7 cellular contexts compared by ENCODE assay signal in the genomic region with DNA sequence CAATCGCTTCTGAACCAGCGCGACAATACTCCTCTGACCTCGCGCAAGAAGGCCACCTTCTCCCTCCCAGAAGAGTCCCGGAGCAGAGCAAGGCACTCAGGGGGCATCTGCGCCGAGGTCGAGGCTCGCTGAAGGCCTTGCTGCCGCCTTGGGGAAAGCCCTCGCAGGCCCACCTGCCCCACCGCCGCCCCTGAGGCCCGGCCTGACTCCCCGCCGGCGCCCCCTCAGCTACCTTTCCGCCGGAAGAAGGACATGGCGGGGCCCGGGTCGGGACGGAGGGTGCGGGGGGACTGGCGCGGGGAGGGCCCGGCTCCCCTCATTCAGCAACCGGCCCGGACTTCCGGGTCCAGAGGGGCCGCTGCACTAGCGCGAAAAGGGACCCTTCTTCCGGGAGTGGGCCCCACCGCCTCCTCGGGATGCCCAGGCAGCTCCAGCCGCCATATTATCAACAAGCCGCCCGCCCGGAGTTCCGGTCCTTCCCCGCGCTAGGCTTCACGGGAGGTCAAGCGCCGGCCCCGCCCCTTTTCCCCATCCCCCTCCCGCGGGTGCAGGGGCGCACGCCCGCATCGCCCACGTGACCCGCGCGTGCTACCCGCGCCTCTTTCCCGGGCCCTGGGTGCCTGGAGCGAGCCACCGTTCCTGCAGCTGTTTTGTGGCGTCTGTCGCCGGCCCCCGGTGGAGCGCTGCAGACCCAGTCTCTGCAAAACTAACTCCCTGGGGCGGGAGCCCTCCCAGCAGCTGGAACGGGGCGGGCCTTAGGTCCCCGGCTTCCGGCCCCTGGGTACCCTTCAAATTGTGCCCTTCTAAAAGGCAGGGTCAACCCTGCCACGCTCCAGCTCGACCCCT. TPM values are rescaled to one million over a fixed set of nuclear protein-coding genes. Genes with fewer than 3 reads are reported as not detected.
DNase-seq lines count a peak whose midpoint lies in the region; ATAC-seq and TF ChIP-seq lines count a peak whose summit lies in the region.

A gene with protein sequence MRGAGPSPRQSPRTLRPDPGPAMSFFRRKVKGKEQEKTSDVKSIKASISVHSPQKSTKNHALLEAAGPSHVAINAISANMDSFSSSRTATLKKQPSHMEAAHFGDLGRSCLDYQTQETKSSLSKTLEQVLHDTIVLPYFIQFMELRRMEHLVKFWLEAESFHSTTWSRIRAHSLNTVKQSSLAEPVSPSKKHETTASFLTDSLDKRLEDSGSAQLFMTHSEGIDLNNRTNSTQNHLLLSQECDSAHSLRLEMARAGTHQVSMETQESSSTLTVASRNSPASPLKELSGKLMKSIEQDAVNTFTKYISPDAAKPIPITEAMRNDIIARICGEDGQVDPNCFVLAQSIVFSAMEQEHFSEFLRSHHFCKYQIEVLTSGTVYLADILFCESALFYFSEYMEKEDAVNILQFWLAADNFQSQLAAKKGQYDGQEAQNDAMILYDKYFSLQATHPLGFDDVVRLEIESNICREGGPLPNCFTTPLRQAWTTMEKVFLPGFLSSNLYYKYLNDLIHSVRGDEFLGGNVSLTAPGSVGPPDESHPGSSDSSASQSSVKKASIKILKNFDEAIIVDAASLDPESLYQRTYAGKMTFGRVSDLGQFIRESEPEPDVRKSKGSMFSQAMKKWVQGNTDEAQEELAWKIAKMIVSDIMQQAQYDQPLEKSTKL (minus strand): TSS at position 469 of the 846 bp plus-strand sequence. CDS start 149 bp downstream, at position 320.

- peaks cover 59% of the 10 kb centered on the region for H3K79me2 ChIP-seq in hepatocyte

- H3K9me3 Mint-ChIP-seq in T-helper 2 cell treated with Interferon-gamma antibody and Interleukin-4, amounts not matched to agents 5 μg/mL and 100 μg/mL, for 36 hours: peaks cover 7% of the 10 kb centered on the region

- no peaks in the 10 kb centered on the region for H3K36me3 ChIP-seq in ascending aorta
- H3K36me3 ChIP-seq in hepatocyte (replicated peaks; ENCODE audit: insufficient read depth, low read depth): no peaks in the 10 kb centered on the region

- H3K27ac Mint-ChIP-seq in T-helper 2 cell treated with Interferon-gamma antibody and Interleukin-4, amounts not matched to agents 5 μg/mL and 100 μg/mL, for 36 hours: peak within 1 kb of the TSS; percentile 98

- H3K4me2 ChIP-seq in hepatocyte: peak within 1 kb of the TSS; percentile 94

- H2AFZ ChIP-seq in hepatocyte: peak within 1 kb of the TSS; percentile 95

- no peaks in the 10 kb centered on the region for H3K27me3 Mint-ChIP-seq in T-helper 2 cell treated with Interferon-gamma antibody and Interleukin-4, amounts not matched to agents 5 μg/mL and 100 μg/mL, for 36 hours (ENCODE audit: low read depth)

- H3K9me3 ChIP-seq in ascending aorta (no peaks in the 10 kb centered on the region), hepatocyte (ENCODE audit: low read depth) (no peaks in the 10 kb centered on the region)

- H3K4me3 ChIP-seq in ascending aorta (peak within 1 kb of the TSS; percentile 92 to 96), hepatocyte (peak within 1 kb of the TSS; percentile 92)

- peaks cover 39% of the 10 kb centered on the region for H3K36me3 Mint-ChIP-seq in T-helper 2 cell treated with Interferon-gamma antibody and Interleukin-4, amounts not matched to agents 5 μg/mL and 100 μg/mL, for 36 hours (ENCODE audit: low read depth)

- H3K4me3 Mint-ChIP-seq in T-helper 2 cell treated with Interferon-gamma antibody and Interleukin-4, amounts not matched to agents 5 μg/mL and 100 μg/mL, for 36 hours: peak within 1 kb of the TSS; percentile 98

- H3K4me1 ChIP-seq in ascending aorta (peaks cover 12 to 13% of the 10 kb centered on the region in 2 donors), hepatocyte (ENCODE audit: insufficient read depth) (peaks cover 33% of the 10 kb centered on the region)

- H3K27ac ChIP-seq in ascending aorta: peak within 1 kb of the TSS; percentile 93 to 96
- H3K27ac ChIP-seq in hepatocyte: peak within 1 kb of the TSS; percentile 96

- peak; percentile 79 for DNase-seq in NCI-H1694 (lab: John Stamatoyannopoulos, UW)
- DNase-seq in T-helper 2 cell treated with Interferon-gamma antibody and Interleukin-4, amounts not matched to agents 5 μg/mL and 100 μg/mL, for 36 hours (ENCODE audit: low spot score): peak; percentile 91
- peak; percentile 60 to 95 for DNase-seq in ascending aorta (ENCODE audit: low spot score in 2 of 2)
- DNase-seq in hepatocyte (ENCODE audit: low spot score): peak; percentile 96
- peak; percentile 94 for DNase-seq in retina

- TF ChIP-seq CTCF in ascending aorta (IDR thresholded peaks at IDR 0.05) (no peak), hepatocyte (IDR thresholded peaks at IDR 0.05; ENCODE audit: poor library complexity) (no peak)

- H4K20me1 ChIP-seq in hepatocyte (ENCODE audit: insufficient read depth, poor library complexity, severe bottlenecking): peaks cover 9% of the 10 kb centered on the region

- ATAC-seq in GM18499 (IDR thresholded peaks at IDR 0.05; ENCODE audit: insufficient read depth, unreplicated experiment) (peak; percentile 57), HG02884 (IDR thresholded peaks at IDR 0.05; ENCODE audit: unreplicated experiment) (peak; percentile 66)

- 0% methylated on average over 32 of the region's 75 CpGs for WGBS in hepatocyte (ENCODE audit: low lambda C conversion rate, missing lambda C conversion rate)

- intact Hi-C loops in ascending aorta (cut with DNase I): no loop called here

- no peaks in the 10 kb centered on the region for H3K9me2 ChIP-seq in hepatocyte (replicated peaks; ENCODE audit: insufficient read depth)

- H3K4me1 Mint-ChIP-seq in T-helper 2 cell treated with Interferon-gamma antibody and Interleukin-4, amounts not matched to agents 5 μg/mL and 100 μg/mL, for 36 hours (ENCODE audit: low read depth): peaks cover 32% of the 10 kb centered on the region

- H3K27me3 ChIP-seq in ascending aorta (no peaks in the 10 kb centered on the region), hepatocyte (no peaks in the 10 kb centered on the region)

RNA-seq across cellular contexts. Expression of the gene that starts here (rescaled TPM):
- 15.0 TPM for total RNA-seq in ascending aorta
- 19.6 and 19.8 TPM in 2 replicates for total RNA-seq in hepatocyte
- polyA plus RNA-seq in hepatocyte: 15.5 and 17.6 TPM in 2 replicates

Comparison
In these comparisons a context has a peak if more than half of its experiments do, and no peak if none do; other contexts are left out.
1. Peak in every context shown above with its lines: DNase-seq, ATAC-seq, H3K4me3 ChIP-seq and H3K27ac ChIP-seq.